Comparison of ENCODE assay signal across 27 cellular contexts in genomic region chr2:45130758-45131157, GRCh38.
DNase-seq lines count a peak whose midpoint lies in the region; ATAC-seq and TF ChIP-seq lines count a peak whose summit lies in the region.
"Had no signal": no experiment of that assay in that cellular context is flagged by ENCODE, and none has a peak within 500 bp of the region (broad histone marks: within the 10 kb centered on the region; RNA-seq: fewer than 3 reads in every experiment).

No MANE protein-coding gene starts in this region.

- no peaks in the 10 kb centered on the region for H3K27me3 ChIP-seq in GM23248 (replicated peaks; ENCODE audit: insufficient read depth)
- H3K27me3 ChIP-seq in HAP-1 (ENCODE audit: low read depth), result peaks cover 2% of the 10 kb centered on the region; the same call in 1 of the 2 replicates
- no peaks in the 10 kb centered on the region for H3K27me3 ChIP-seq in sigmoid colon
- H3K27me3 ChIP-seq: gastrocnemius medialis had no signal

- in situ Hi-C loops in GM23248 (cut with MboI), result no loop called here
- in situ Hi-C loops in HAP-1 (cut with MboI; ENCODE audit: low sequenced_read_pairs), result no loop called here

- H3K4me3 ChIP-seq in GM23248 (no peak overlapping the region), HAP-1 (no peak overlapping the region), sigmoid colon (no peak overlapping the region)
- H3K4me3 ChIP-seq: gastrocnemius medialis, hepatocyte, skin epidermis had no signal

- H3K36me3 ChIP-seq in GM23248 (ENCODE audit: low read depth) (no peaks in the 10 kb centered on the region), HAP-1 (replicated peaks) (no peaks in the 10 kb centered on the region), sigmoid colon (no peaks in the 10 kb centered on the region)
- H3K36me3 ChIP-seq: gastrocnemius medialis had no signal

- peaks cover 15% of the 10 kb centered on the region for H3F3A ChIP-seq in GM23248 (ENCODE audit: insufficient read depth)

- H3K27ac ChIP-seq in GM23248 (no peak overlapping the region), sigmoid colon (no peak overlapping the region)
- H3K27ac ChIP-seq: C4-2B, gastrocnemius medialis, hepatocyte, KMS-11 had no signal

- no peaks in the 10 kb centered on the region for H4K20me1 ChIP-seq in GM23248 (ENCODE audit: insufficient read depth)

- H3K9ac ChIP-seq in GM23248, result no peak overlapping the region
- H3K9ac ChIP-seq: KMS-11, SK-N-SH had no signal

- TF ChIP-seq POLR2A in sigmoid colon (IDR thresholded peaks at IDR 0.05), result no peak

- H3K9me3 ChIP-seq in GM23248 (ENCODE audit: low read depth), result no peaks in the 10 kb centered on the region
- no peaks in the 10 kb centered on the region for H3K9me3 ChIP-seq in HAP-1
- no peaks in the 10 kb centered on the region for H3K9me3 ChIP-seq in sigmoid colon
- H3K9me3 ChIP-seq: gastrocnemius medialis, SK-N-SH had no signal

- no peak overlapping the region for H3K4me2 ChIP-seq in GM23248 (ENCODE audit: unreplicated experiment)
- H3K4me2 ChIP-seq: hepatocyte, KMS-11, SK-N-SH had no signal

- H3K9me2 ChIP-seq in GM23248 (ENCODE audit: insufficient read depth), result no peaks in the 10 kb centered on the region
- H3K9me2 ChIP-seq: SK-N-SH had no signal

- H3K79me2 ChIP-seq in GM23248 (ENCODE audit: insufficient read depth), result no peaks in the 10 kb centered on the region
- H3K79me2 ChIP-seq: hepatocyte had no signal

- 85 to 86% methylated on average over 2 of the region's 2 CpGs for WGBS in GM23248 (ENCODE audit: low coverage in 1 of 2, low lambda C conversion rate in 2 of 2, missing lambda C conversion rate in 2 of 2), 2 experiments
- 90 to 91% methylated on average over 2 of the region's 2 CpGs for WGBS in sigmoid colon, 2 donors

- DNase-seq in GM23248 (peak; percentile 13), MV-4-11 (lab: John Stamatoyannopoulos, UW) (peak; percentile 89), SKM-1 treated with dmso at 0.1 percent for 144 hours (lab: John Stamatoyannopoulos, UW; ENCODE audit: unreplicated experiment) (peak; percentile 66), lung microvascular endothelial cell (ENCODE audit: low read depth in 2 of 2) (peak; percentile 13 to 50), HAP-1 (ENCODE audit: low spot score in 2 of 2) (no peak), sigmoid colon (no peak), left ventricle myocardium superior (no peak)
- DNase-seq: activated CD4-positive, alpha-beta T cell treated with anti-CD3 and anti-CD28 coated beads, Interleukin-2, amount 50 U/mL, for 4 hours; activated naive CD8-positive, alpha-beta T cell treated with anti-CD3 and anti-CD28 coated beads, Interleukin-2, amount 50 U/mL, for 24 hours; activated T-cell treated with anti-CD3 and anti-CD28 coated beads, Interleukin-2, amount 50 U/mL, for 72 hours; central memory CD4-positive, alpha-beta T cell; gastrocnemius medialis; NCI-H1092; NCI-H1694 treated with DMSO at 0.1 percent for 48 hours; NCI-H446 treated with DMSO at 0.1 percent for 48 hours; NCI-H82; nephron progenitor cell; OCI-M1; SK-N-SH; stimulated activated naive CD4-positive, alpha-beta T cell; T-helper 2 cell had no signal

- intact Hi-C loops in sigmoid colon (cut with DNase I), result no loop called here
- intact Hi-C loops in left ventricle myocardium superior (cut with micrococcal nuclease), result no loop called here

- TF ChIP-seq EP300 in sigmoid colon (IDR thresholded peaks at IDR 0.05), result no peak

- TF ChIP-seq CTCF in sigmoid colon (IDR thresholded peaks at IDR 0.05), result no peak

- ATAC-seq in HG02973 (IDR thresholded peaks at IDR 0.05; ENCODE audit: unreplicated experiment) (no peak), left ventricle myocardium superior (no peak)
- ATAC-seq: activated CD4-positive, CD25-positive, alpha-beta regulatory T cell treated with anti-CD3 and anti-CD28 coated beads, Interleukin-2, amount 50 U/mL, for 24 hours; activated naive CD8-positive, alpha-beta T cell treated with anti-CD3 and anti-CD28 coated beads, Interleukin-2, amount 50 U/mL, for 24 hours; activated T-cell treated with anti-CD3 and anti-CD28 coated beads, Interleukin-2, amount 50 U/mL, for 72 hours; gastrocnemius medialis had no signal

- no peak overlapping the region for H2AFZ ChIP-seq in GM23248
- H2AFZ ChIP-seq: hepatocyte had no signal

- peaks cover 35% of the 10 kb centered on the region for H3K4me1 ChIP-seq in GM23248 (ENCODE audit: insufficient read depth)
- H3K4me1 ChIP-seq in HAP-1, result no peaks in the 10 kb centered on the region
- H3K4me1 ChIP-seq in sigmoid colon, result peaks cover 0 to 9% (median 0%) of the 10 kb centered on the region in 4 donors
- H3K4me1 ChIP-seq: gastrocnemius medialis had no signal

Comparison
In these comparisons a context has a peak if more than half of its experiments do, and no peak if none do; other contexts are left out.
1. DNase-seq: peak in GM23248 (single experiment), MV-4-11 (single experiment), SKM-1 treated with dmso at 0.1 percent for 144 hours (single experiment) and lung microvascular endothelial cell (2 of 2); none in HAP-1 (0 of 2), sigmoid colon (single experiment) and left ventricle myocardium superior (single experiment).